Comparison of ENCODE assay signal across 26 cellular contexts in genomic region chr2:200342235-200342634, GRCh38.
"Had no signal": no experiment of that assay in that cellular context is flagged by ENCODE, and none has a peak within 500 bp of the region (broad histone marks: within the 10 kb centered on the region; RNA-seq: fewer than 3 reads in every experiment).

No MANE protein-coding gene starts in this region.

- H3K27me3 ChIP-seq: esophagus squamous epithelium, neutrophil, pancreas, right lobe of liver, transverse colon, vagina had no signal

- H3K27ac ChIP-seq: coronary artery, esophagus squamous epithelium, neutrophil, pancreas, right lobe of liver, transverse colon, vagina had no signal

- H3K9me3 Mint-ChIP-seq: effector memory CD8-positive, alpha-beta T cell; memory B cell; natural killer cell; stimulated activated effector memory CD8-positive, alpha-beta T cell treated with anti-CD3 and anti-CD28 coated beads, Interleukin-12 subunit alpha, Interleukin-12 subunit beta, amount 100 ng/mL, for 72 hours had no signal

- H3K27ac Mint-ChIP-seq: effector memory CD8-positive, alpha-beta T cell; immature natural killer cell; memory B cell; natural killer cell; stimulated activated effector memory CD8-positive, alpha-beta T cell treated with anti-CD3 and anti-CD28 coated beads, Interleukin-12 subunit alpha, Interleukin-12 subunit beta, amount 100 ng/mL, for 72 hours had no signal

- H3K27me3 Mint-ChIP-seq: effector memory CD8-positive, alpha-beta T cell had no signal

- ATAC-seq: effector memory CD8-positive, alpha-beta T cell; natural killer cell; pancreas; stimulated activated effector memory CD8-positive, alpha-beta T cell treated with anti-CD3 and anti-CD28 coated beads, Interleukin-12 subunit alpha, Interleukin-12 subunit beta, amount 100 ng/mL, for 72 hours; stimulated activated naive CD8-positive, alpha-beta T cell treated with anti-CD3 and anti-CD28 coated beads, Interleukin-15, Interleukin-2, amounts not matched to agents 100 U/mL and 50 U/mL, for 24 hours had no signal

- DNase-seq: dermis blood vessel endothelial cell; effector memory CD8-positive, alpha-beta T cell; erythroblast; esophagus squamous epithelium; foreskin melanocyte; hypothalamus; immature natural killer cell; natural killer cell; pancreas; right lobe of liver; small intestine; stimulated activated CD4-positive, alpha-beta T cell treated with anti-CD3 and anti-CD28 coated beads, Interleukin-12 subunit alpha, Interleukin-12 subunit beta, amount 100 ng/mL, for 4 hours; stimulated activated CD4-positive, alpha-beta T cell treated with anti-CD3 and anti-CD28 coated beads, Interleukin-2, amount 100 ng/mL, for 24 hours; stimulated activated CD4-positive, alpha-beta T cell treated with anti-CD3 and anti-CD28 coated beads, Interleukin-4, amount 100 ng/mL, for 24 hours; stimulated activated naive CD8-positive, alpha-beta T cell treated with anti-CD3 and anti-CD28 coated beads, Interleukin-15, Interleukin-2, amounts not matched to agents 100 U/mL and 50 U/mL, for 24 hours; substantia nigra; transverse colon had no signal

- H3K4me3 ChIP-seq: coronary artery, esophagus squamous epithelium, lung, pancreas, right lobe of liver, transverse colon, vagina had no signal

- FAIRE-seq: endometrium, keratinocyte, pancreas, small intestine had no signal

- H3K4me3 Mint-ChIP-seq: effector memory CD8-positive, alpha-beta T cell; immature natural killer cell; memory B cell; natural killer cell; neural crest cell; stimulated activated effector memory CD8-positive, alpha-beta T cell treated with anti-CD3 and anti-CD28 coated beads, Interleukin-12 subunit alpha, Interleukin-12 subunit beta, amount 100 ng/mL, for 72 hours had no signal

- H3K36me3 ChIP-seq: neutrophil, pancreas, right lobe of liver, transverse colon, vagina had no signal

- H3K36me3 Mint-ChIP-seq: immature natural killer cell; memory B cell; natural killer cell; stimulated activated effector memory CD8-positive, alpha-beta T cell treated with anti-CD3 and anti-CD28 coated beads, Interleukin-12 subunit alpha, Interleukin-12 subunit beta, amount 100 ng/mL, for 72 hours had no signal

- H3K4me1 Mint-ChIP-seq: memory B cell; stimulated activated effector memory CD8-positive, alpha-beta T cell treated with anti-CD3 and anti-CD28 coated beads, Interleukin-12 subunit alpha, Interleukin-12 subunit beta, amount 100 ng/mL, for 72 hours had no signal

- H3K9me3 ChIP-seq: esophagus squamous epithelium, neutrophil, pancreas, right lobe of liver, transverse colon, vagina had no signal
